In genomic region chr16:70701596-70701995, GRCh38 we compare ENCODE assay signal across 14 cellular contexts. TPM values are rescaled to one million over a fixed set of nuclear protein-coding genes. Genes with fewer than 3 reads are reported as not detected.
DNase-seq lines count a peak whose midpoint lies in the region; ATAC-seq and TF ChIP-seq lines count a peak whose summit lies in the region.
"Had no signal": no experiment of that assay in that cellular context is flagged by ENCODE, and none has a peak within 500 bp of the region (broad histone marks: within the 10 kb centered on the region; RNA-seq: fewer than 3 reads in every experiment).

No MANE protein-coding gene starts in this region.

- peaks cover 0 to 87% (median 8%) of the 10 kb centered on the region in 11 experiments; a peak in 15 of 22 replicates for H3K36me3 ChIP-seq in BLaER1 treated with 17β-estradiol and CSF1 and Interleukin-3, amounts not matched to agents 10 nM and 100 nM
- H3K36me3 ChIP-seq in SJSA1 (peaks cover 20% of the 10 kb centered on the region), fibroblast of lung (ENCODE audit: control insufficient read depth, insufficient read depth, low read length) (no peaks in the 10 kb centered on the region), gastrocnemius medialis (no peaks in the 10 kb centered on the region)
- peaks cover 3% of the 10 kb centered on the region for H3K36me3 ChIP-seq in effector memory CD4-positive, alpha-beta T cell (ENCODE audit: control insufficient read depth, insufficient read depth, low read length)
- H3K36me3 ChIP-seq: BE2C had no signal

- ATAC-seq in gastrocnemius medialis (no peak), HG02763 (IDR thresholded peaks at IDR 0.05; ENCODE audit: unreplicated experiment) (no peak)
- ATAC-seq: esophagus mucosa had no signal

- in situ Hi-C loops in gastrocnemius medialis (cut with MboI; ENCODE audit: low sequenced_read_pairs in 4 of 4) = no loop called here

- H3K9ac ChIP-seq in BLaER1 treated with 17β-estradiol and CSF1 and Interleukin-3, amounts not matched to agents 10 nM and 100 nM = peak overlapping the region in 4 of 11 experiments; percentile 26 to 66 (median 58); a peak in 6 of 22 replicates
- H3K9ac ChIP-seq in fibroblast of lung (ENCODE audit: insufficient read depth, low read length) = no peak overlapping the region

- intact Hi-C loops in gastrocnemius medialis (cut with DNase I; ENCODE audit: low total_unique reads) = loop anchor here (2.0 kb wide), 1 partner anchor 13 kb away; no protein-coding TSS in a partner anchor

- no peak for TF ChIP-seq CTCF in fibroblast of lung (conservative IDR thresholded peaks at IDR 0.05 in 1 of 2, IDR thresholded peaks at IDR 0.05 in 1 of 2; ENCODE audit: low read depth in 1 of 2, low read length in 2 of 2)
- no peak for TF ChIP-seq CTCF in gastrocnemius medialis (IDR thresholded peaks at IDR 0.05 in 4 of 5, conservative IDR thresholded peaks at IDR 0.05 in 1 of 5)

- H3K27ac ChIP-seq in BLaER1 treated with 17β-estradiol and CSF1 and Interleukin-3, amounts not matched to agents 10 nM and 100 nM = peak overlapping the region in 6 of 11 experiments; percentile 49 to 80 (median 72); a peak in 9 of 22 replicates
- peak overlapping the region; percentile 96; the same call in 1 of the 2 replicates for H3K27ac ChIP-seq in SJSA1
- H3K27ac ChIP-seq in fibroblast of lung (ENCODE audit: insufficient read depth, low read length) = peak overlapping the region; percentile 97
- peak overlapping the region; percentile 28 to 83 (median 77) for H3K27ac ChIP-seq in gastrocnemius medialis
- H3K27ac ChIP-seq in effector memory CD4-positive, alpha-beta T cell (ENCODE audit: insufficient read depth, low read length, poor library complexity, severe bottlenecking) = no peak overlapping the region

- no peaks in the 10 kb centered on the region for H3K79me2 ChIP-seq in fibroblast of lung (ENCODE audit: control insufficient read depth, insufficient read depth, low read length)

- H2AFZ ChIP-seq in fibroblast of lung (ENCODE audit: low read length) = no peak overlapping the region

- peak overlapping the region; percentile 71 to 94 (median 86) for H3K4me2 ChIP-seq in BLaER1 treated with 17β-estradiol and CSF1 and Interleukin-3, amounts not matched to agents 10 nM and 100 nM
- H3K4me2 ChIP-seq in fibroblast of lung (ENCODE audit: extremely low read depth, insufficient read depth, low read length) = no peak overlapping the region

- H3K4me3 ChIP-seq in BLaER1 treated with 17β-estradiol and CSF1 and Interleukin-3, amounts not matched to agents 10 nM and 100 nM = no peak overlapping the region
- H3K4me3 ChIP-seq in SJSA1 = no peak overlapping the region
- H3K4me3 ChIP-seq in fibroblast of lung (replicated peaks in 1 of 4; ENCODE audit: control extremely low read depth in 1 of 4, insufficient read depth in 1 of 4, low read depth in 3 of 4, low read length in 4 of 4) = no peak overlapping the region
- H3K4me3 ChIP-seq in gastrocnemius medialis = no peak overlapping the region
- no peak overlapping the region for H3K4me3 ChIP-seq in effector memory CD4-positive, alpha-beta T cell (ENCODE audit: insufficient read depth, low read depth, low read length, poor library complexity, severe bottlenecking)

- no peaks in the 10 kb centered on the region for H3K27me3 ChIP-seq in BLaER1 treated with 17β-estradiol and CSF1 and Interleukin-3, amounts not matched to agents 10 nM and 100 nM
- H3K27me3 ChIP-seq in SJSA1 (replicated peaks) (no peaks in the 10 kb centered on the region), fibroblast of lung (ENCODE audit: control insufficient read depth, insufficient read depth, low read length) (no peaks in the 10 kb centered on the region), gastrocnemius medialis (no peaks in the 10 kb centered on the region)
- H3K27me3 ChIP-seq in effector memory CD4-positive, alpha-beta T cell (replicated peaks; ENCODE audit: control insufficient read depth, insufficient read depth, low read length, poor library complexity, severe bottlenecking) = no peaks in the 10 kb centered on the region
- H3K27me3 ChIP-seq: BE2C had no signal

- H4K20me1 ChIP-seq in BLaER1 treated with 17β-estradiol and CSF1 and Interleukin-3, amounts not matched to agents 10 nM and 100 nM = peaks cover 0 to 100% (median 15%) of the 10 kb centered on the region in 11 experiments; a peak in 12 of 22 replicates
- no peaks in the 10 kb centered on the region for H4K20me1 ChIP-seq in fibroblast of lung (ENCODE audit: control insufficient read depth, extremely low read depth, insufficient read depth, low read length)

- peaks cover 65 to 100% (median 75%) of the 10 kb centered on the region in 10 experiments for H3K4me1 ChIP-seq in BLaER1 treated with 17β-estradiol and CSF1 and Interleukin-3, amounts not matched to agents 10 nM and 100 nM
- H3K4me1 ChIP-seq in SJSA1 (replicated peaks) (peaks cover 81% of the 10 kb centered on the region), fibroblast of lung (ENCODE audit: control insufficient read depth, extremely low read depth, insufficient read depth, low read length) (peaks cover 54% of the 10 kb centered on the region), gastrocnemius medialis (peaks cover 54 to 66% of the 10 kb centered on the region in 2 donors)
- no peaks in the 10 kb centered on the region for H3K4me1 ChIP-seq in effector memory CD4-positive, alpha-beta T cell (ENCODE audit: control insufficient read depth, insufficient read depth, low read length, poor library complexity, severe bottlenecking)

- DNase-seq in SJSA1 (ENCODE audit: low read depth in 1 of 2, low spot score in 2 of 2) (no peak), fibroblast of lung (ENCODE audit: low read depth in 2 of 2) (no peak), gastrocnemius medialis (no peak), hypothalamus (lab: John Stamatoyannopoulos, UW) (no peak), NCI-H526 (lab: John Stamatoyannopoulos, UW) (no peak)
- DNase-seq in effector memory CD4-positive, alpha-beta T cell = no peak
- DNase-seq: activated T-cell treated with anti-CD3 and anti-CD28 coated beads for 4 hours, BE2C, midbrain, NCI-H1436 treated with DMSO at 0.1 percent for 48 hours, small intestine had no signal

- no peaks in the 10 kb centered on the region for H3K9me3 ChIP-seq in BLaER1 treated with 17β-estradiol and CSF1 and Interleukin-3, amounts not matched to agents 10 nM and 100 nM (replicated peaks in 1 of 11)
- H3K9me3 ChIP-seq in SJSA1 (replicated peaks) (no peaks in the 10 kb centered on the region), fibroblast of lung (ENCODE audit: control insufficient read depth, insufficient read depth, low read depth, low read length) (no peaks in the 10 kb centered on the region), gastrocnemius medialis (no peaks in the 10 kb centered on the region)
- no peaks in the 10 kb centered on the region for H3K9me3 ChIP-seq in effector memory CD4-positive, alpha-beta T cell (ENCODE audit: control insufficient read depth, low read length)
- H3K9me3 ChIP-seq: BE2C had no signal

- TF ChIP-seq POLR2A in gastrocnemius medialis (IDR thresholded peaks at IDR 0.05) = no peak

RNA-seq across cellular contexts. Expression of gene MTSS2, which starts 15.7 kb away (rescaled TPM):
- 20.7 and 22.6 TPM in 2 replicates for total RNA-seq in SJSA1 (2014; rRNA removed; shearing (Covaris generic))
- 81.7 and 126 TPM in 2 replicates for total RNA-seq in fibroblast of lung
- 90.4 and 131 TPM in 2 replicates for polyA plus RNA-seq in fibroblast of lung
- 128 and 258 TPM in 2 replicates for polyA plus RNA-seq in fibroblast of lung (2012)
- polyA minus RNA-seq in fibroblast of lung (ENCODE audit: low replicate concordance) = 86.5 and 259 TPM in 2 replicates
- total RNA-seq in gastrocnemius medialis = 100 to 1,000 TPM in 1 of 4 donors, 10 to 100 TPM in 3; 42.6 to 160 (median 93.9) TPM

RNA-seq across cellular contexts. Expression of gene IL34, which starts 55.2 kb away (rescaled TPM):
- 0.74 and 1.4 TPM in 2 replicates for total RNA-seq in SJSA1 (2014; rRNA removed; shearing (Covaris generic))
- total RNA-seq in fibroblast of lung (5.1 and 5.4 TPM in 2 replicates), gastrocnemius medialis (10 to 100 TPM in 3 of 4 donors, under 1 TPM in 1; 0.71 to 93.0 (median 22.1) TPM)
- 0.45 and 0.70 TPM in 2 replicates for polyA plus RNA-seq in fibroblast of lung
- polyA plus RNA-seq in fibroblast of lung (2012) = 0.81 and 1.0 TPM in 2 replicates
- polyA minus RNA-seq in fibroblast of lung (ENCODE audit: low replicate concordance) = 0.94 and 2.4 TPM in 2 replicates
